Comparison of ENCODE assay signal across 1 cellular context in genomic region chr15:95894407-95894956, GRCh38.
TF ChIP-seq lines count a peak whose summit lies in the region.

No MANE protein-coding gene starts in this region.

TF ChIP-seq in HepG2, 621 proteins besides CTCF, POLR2A, EP300 and RAD21 (continued from another document):
- no peak for TF ChIP-seq ETS1 (CRISPR knock-in tag; IDR thresholded peaks at IDR 0.05)
- TF ChIP-seq ZNF713 (CRISPR knock-in tag; IDR thresholded peaks at IDR 0.05) = no peak
- TF ChIP-seq ZNF674 (CRISPR knock-in tag; IDR thresholded peaks at IDR 0.05; ENCODE audit: low read depth) = no peak
- TF ChIP-seq KDM2A (CRISPR knock-in tag; IDR thresholded peaks at IDR 0.05; ENCODE audit: borderline replicate concordance, low read depth) = no peak
- peak; percentile 32 to 47; a peak in 2 of 4 replicates for TF ChIP-seq MAFK (conservative IDR thresholded peaks at IDR 0.05 in 1 of 2, IDR thresholded peaks at IDR 0.05 in 1 of 2; ENCODE audit: low read length in 2 of 2)
- no peak for TF ChIP-seq BHLHE40 (IDR thresholded peaks at IDR 0.05; ENCODE audit: low read length)
- no peak for TF ChIP-seq MBNL3 (CRISPR knock-in tag; conservative IDR thresholded peaks at IDR 0.05)
